9 cellular contexts compared by ENCODE assay signal in the genomic region with DNA sequence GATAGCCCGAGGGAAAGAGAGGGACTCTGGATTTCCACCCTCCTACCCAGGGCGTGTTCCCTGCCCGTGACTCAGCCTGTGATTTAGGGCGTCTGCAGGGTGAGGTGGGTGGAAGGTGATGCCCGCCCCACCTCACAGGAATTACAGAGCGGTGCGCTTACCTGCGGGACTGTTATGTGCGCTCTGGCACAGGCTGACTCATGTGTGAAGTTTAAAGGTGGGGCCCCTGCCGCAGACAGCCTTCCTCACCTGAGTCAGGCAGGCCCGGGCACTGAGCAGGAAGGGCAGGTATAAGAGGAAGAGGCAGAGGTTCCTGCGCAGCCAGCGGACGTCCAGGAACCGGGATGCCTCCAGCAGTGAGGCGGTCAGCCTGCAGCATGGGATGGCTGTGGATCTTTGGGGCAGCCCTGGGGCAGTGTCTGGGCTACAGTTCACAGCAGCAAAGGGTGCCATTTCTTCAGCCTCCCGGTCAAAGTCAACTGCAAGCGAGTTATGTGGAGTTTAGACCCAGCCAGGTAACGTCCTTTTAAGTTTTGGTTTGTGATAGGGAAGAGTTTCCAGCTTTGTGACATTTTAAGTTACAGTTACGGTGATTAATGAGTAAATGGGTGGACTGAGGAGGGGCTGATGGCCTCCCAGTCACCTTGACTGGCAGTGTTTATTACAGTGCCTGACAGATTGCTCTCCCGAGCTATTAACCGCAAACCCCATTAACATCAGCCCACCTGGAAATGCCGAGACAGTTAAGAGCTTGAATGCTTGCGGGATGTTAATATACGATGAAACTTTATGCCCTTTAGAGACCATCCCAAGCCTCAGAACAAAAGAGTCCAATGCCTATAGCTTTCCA.
DNase-seq lines count a peak whose midpoint lies in the region; ATAC-seq and TF ChIP-seq lines count a peak whose summit lies in the region.
"Had no signal": no experiment of that assay in that cellular context is flagged by ENCODE, and none has a peak within 500 bp of the region (broad histone marks: within the 10 kb centered on the region; RNA-seq: fewer than 3 reads in every experiment).

No MANE protein-coding gene starts in this region.

- no peaks in the 10 kb centered on the region for H3K79me2 ChIP-seq in H9 (ENCODE audit: insufficient read depth, low read length)

- TF ChIP-seq CTCF in H9 (conservative IDR thresholded peaks at IDR 0.05) (no peak), brain microvascular endothelial cell (IDR thresholded peaks at IDR 0.05; ENCODE audit: low read depth, low read length, missing control alignments) (no peak), gastroesophageal sphincter (IDR thresholded peaks at IDR 0.05) (no peak)

- H3K23ac ChIP-seq in H9 (ENCODE audit: insufficient read length, low read depth, low read length): no peak overlapping the region

- H3K36me3 ChIP-seq in brain microvascular endothelial cell (replicated peaks) (no peaks in the 10 kb centered on the region), gastroesophageal sphincter (peaks cover 0 to 18% of the 10 kb centered on the region in 2 donors)

- H3K27ac ChIP-seq in H9 (ENCODE audit: insufficient read length, low read depth, low read length): no peak overlapping the region
- H3K27ac ChIP-seq in epithelial cell of prostate: peak overlapping the region; percentile 83
- no peak overlapping the region for H3K27ac ChIP-seq in brain microvascular endothelial cell
- no peak overlapping the region for H3K27ac ChIP-seq in gastroesophageal sphincter

- no CpG with 5 or more reads among the region's 25 CpGs for WGBS in H9 (ENCODE audit: extremely low coverage, insufficient read length, low lambda C conversion rate)
- 49 to 80% methylated on average over 1 to 8 of the region's 25 CpGs for WGBS in gastroesophageal sphincter (ENCODE audit: low coverage in 1 of 2), 2 donors

- no peak overlapping the region for H2AK5ac ChIP-seq in H9 (ENCODE audit: insufficient read length, low read length)

- no peak overlapping the region for H3K14ac ChIP-seq in H9 (ENCODE audit: insufficient read depth, low read length)

- H3K9ac ChIP-seq in H9 (ENCODE audit: extremely low read depth, insufficient read length, low read length): no peak overlapping the region

- H3K79me1 ChIP-seq in H9 (ENCODE audit: insufficient read depth, low read depth, low read length, poor library complexity, severe bottlenecking): no peaks in the 10 kb centered on the region

- H2AFZ ChIP-seq in H9 (ENCODE audit: low read length): no peak overlapping the region

- H2BK5ac ChIP-seq in H9 (ENCODE audit: insufficient read length, low read length): no peak overlapping the region

- H3K23me2 ChIP-seq in H9 (ENCODE audit: insufficient read length, low read depth, low read length, poor library complexity, severe bottlenecking): no peaks in the 10 kb centered on the region

- no peak overlapping the region for H4K91ac ChIP-seq in H9 (ENCODE audit: insufficient read length, low read depth, low read length)

- in situ Hi-C loops in brain microvascular endothelial cell (cut with HindIII; ENCODE audit: low pct_ligation_motif_present, low sequenced_read_pairs): no loop called here

- H3K9me3 Mint-ChIP-seq in H9: no peaks in the 10 kb centered on the region

- H3K36me3 Mint-ChIP-seq in H9 (ENCODE audit: insufficient read depth in 1 of 3, low read depth in 3 of 3): no peaks in the 10 kb centered on the region

- TF ChIP-seq POLR2A in gastroesophageal sphincter (IDR thresholded peaks at IDR 0.05): no peak

- H2BK15ac ChIP-seq in H9 (ENCODE audit: low read depth, low read length): no peak overlapping the region

- no peak overlapping the region for H3K4me3 Mint-ChIP-seq in H9

- ATAC-seq in HG03139 (IDR thresholded peaks at IDR 0.05; ENCODE audit: unreplicated experiment) (no peak), gastroesophageal sphincter (no peak)

- H4K5ac ChIP-seq in H9 (ENCODE audit: insufficient read length, low read depth, low read length): no peak overlapping the region

- H3K4me2 ChIP-seq in H9 (ENCODE audit: insufficient read depth, insufficient read length, low read length): no peak overlapping the region

- H3T11ph ChIP-seq in H9 (ENCODE audit: low read length): no peak overlapping the region

- H3K27me3 Mint-ChIP-seq in H9 (ENCODE audit: low read depth): peaks cover 2% of the 10 kb centered on the region

- no peak for TF ChIP-seq EP300 in gastroesophageal sphincter (IDR thresholded peaks at IDR 0.05)

- peaks cover 9 to 14% of the 10 kb centered on the region in 2 experiments for H3K4me1 Mint-ChIP-seq in H9

- no peak overlapping the region for H2BK120ac ChIP-seq in H9 (ENCODE audit: low read depth, low read length, poor library complexity, severe bottlenecking)

- no peak overlapping the region for H4K8ac ChIP-seq in H9 (replicated peaks; ENCODE audit: insufficient read length, low read depth, low read length)

- H3K9me3 ChIP-seq in H9 (ENCODE audit: control insufficient read depth, low read depth, low read length) (no peaks in the 10 kb centered on the region), gastroesophageal sphincter (no peaks in the 10 kb centered on the region)

- peak overlapping the region in 1 of 3 experiments; percentile 50; a peak in 1 of 7 replicates for H3K27ac Mint-ChIP-seq in H9

- H2BK20ac ChIP-seq in H9 (ENCODE audit: low read depth, low read length, poor library complexity, severe bottlenecking): no peak overlapping the region

- H3K4me3 ChIP-seq in brain microvascular endothelial cell (ENCODE audit: low read depth, low read length): no peak overlapping the region
- H3K4me3 ChIP-seq in gastroesophageal sphincter: no peak overlapping the region

- H2BK12ac ChIP-seq in H9 (ENCODE audit: insufficient read length, low read depth, low read length): no peak overlapping the region

- H3K56ac ChIP-seq in H9 (ENCODE audit: insufficient read length, low read depth, low read length): no peak overlapping the region

- H3K4me1 ChIP-seq in H9 (ENCODE audit: insufficient read depth, low read length) (no peaks in the 10 kb centered on the region), gastroesophageal sphincter (peaks cover 0 to 17% (median 0%) of the 10 kb centered on the region in 3 donors)

- H3K27me3 ChIP-seq in H9 (ENCODE audit: insufficient read depth, low read length) (no peaks in the 10 kb centered on the region), brain microvascular endothelial cell (replicated peaks) (no peaks in the 10 kb centered on the region), gastroesophageal sphincter (no peaks in the 10 kb centered on the region)

- no peak overlapping the region for H3K18ac ChIP-seq in H9 (ENCODE audit: insufficient read length, low read depth, low read length)

- DNase-seq in H9 (peak; percentile 52), T-helper 9 cell (peak; percentile 57), epithelial cell of prostate (ENCODE audit: low read depth, low spot score) (peak; percentile 98), brain microvascular endothelial cell (no peak), dermis blood vessel endothelial cell (no peak)
- DNase-seq in stimulated activated CD4-positive, alpha-beta T cell treated with anti-CD3 and anti-CD28 coated beads, Interleukin-1b, Interleukin-23, amount 100 ng/mL, for 48 hours: peak; percentile 8
- DNase-seq: occipital lobe had no signal

- no peak overlapping the region for H3K4ac ChIP-seq in H9 (ENCODE audit: low read depth, low read length)

- H4K20me1 ChIP-seq in H9 (ENCODE audit: control insufficient read depth, insufficient read depth, insufficient read length): no peaks in the 10 kb centered on the region

Comparison
In these comparisons a context has a peak if more than half of its experiments do, and no peak if none do; other contexts are left out.
1. DNase-seq: peak in H9 (single experiment), T-helper 9 cell (single experiment), epithelial cell of prostate (single experiment) and stimulated activated CD4-positive, alpha-beta T cell treated with anti-CD3 and anti-CD28 coated beads, Interleukin-1b, Interleukin-23, amount 100 ng/mL, for 48 hours (single experiment); none in brain microvascular endothelial cell (single experiment) and dermis blood vessel endothelial cell (single experiment).